8 cellular contexts compared by ENCODE assay signal in genomic region chr2:173075056-173075780, GRCh38. TPM values are rescaled to one million over a fixed set of nuclear protein-coding genes. Genes with fewer than 3 reads are reported as not detected.
DNase-seq lines count a peak whose midpoint lies in the region; ATAC-seq, FAIRE-seq and TF ChIP-seq lines count a peak whose summit lies in the region.

No MANE protein-coding gene starts in this region.

- H3K4me3 Mint-ChIP-seq in activated T-cell treated with anti-CD3 and anti-CD28 coated beads, Interleukin-2, amount 50 U/mL, for 24 hours, result peak overlapping the region; percentile 69
- H3K4me3 Mint-ChIP-seq in stimulated activated effector memory CD8-positive, alpha-beta T cell treated with anti-CD3 and anti-CD28 coated beads, Interleukin-12 subunit alpha, Interleukin-12 subunit beta, amount 100 ng/mL, for 72 hours, result peak overlapping the region; percentile 77

- H3K27ac ChIP-seq in hepatocyte, result peak overlapping the region; percentile 88
- H3K27ac ChIP-seq in kidney (ENCODE audit: low read depth in 2 of 2, low read length in 2 of 2), result peak overlapping the region in 1 of 2 donors; percentile 80

- peaks cover 26% of the 10 kb centered on the region for H3K4me1 Mint-ChIP-seq in activated T-cell treated with anti-CD3 and anti-CD28 coated beads, Interleukin-2, amount 50 U/mL, for 24 hours (ENCODE audit: low read depth)
- peaks cover 21% of the 10 kb centered on the region for H3K4me1 Mint-ChIP-seq in stimulated activated effector memory CD8-positive, alpha-beta T cell treated with anti-CD3 and anti-CD28 coated beads, Interleukin-12 subunit alpha, Interleukin-12 subunit beta, amount 100 ng/mL, for 72 hours

- H3K9ac ChIP-seq in kidney (ENCODE audit: low read length in 2 of 2), result peak overlapping the region in 1 of 2 donors; percentile 47

- 7% methylated on average over 15 of the region's 25 CpGs for WGBS in hepatocyte (ENCODE audit: low lambda C conversion rate, missing lambda C conversion rate)

- no peak for ATAC-seq in stimulated activated effector memory CD8-positive, alpha-beta T cell treated with anti-CD3 and anti-CD28 coated beads, Interleukin-12 subunit alpha, Interleukin-12 subunit beta, amount 100 ng/mL, for 72 hours

- H3K36me3 ChIP-seq in hepatocyte (replicated peaks; ENCODE audit: insufficient read depth, low read depth) (no peaks in the 10 kb centered on the region), kidney (ENCODE audit: control insufficient read depth in 1 of 2, insufficient read depth in 2 of 2, low read length in 2 of 2) (no peaks in the 10 kb centered on the region)

- no peaks in the 10 kb centered on the region for H3K9me2 ChIP-seq in hepatocyte (replicated peaks; ENCODE audit: insufficient read depth)

- peak overlapping the region; percentile 57 for H3K4me3 ChIP-seq in hepatocyte
- H3K4me3 ChIP-seq in kidney (ENCODE audit: low read length in 2 of 2), result peak overlapping the region in 1 of 2 donors; percentile 76

- H3K4me1 ChIP-seq in hepatocyte (ENCODE audit: insufficient read depth) (no peaks in the 10 kb centered on the region), kidney (ENCODE audit: control insufficient read depth in 1 of 2, insufficient read depth in 1 of 2, low read depth in 1 of 2, low read length in 2 of 2) (no peaks in the 10 kb centered on the region)

- H4K20me1 ChIP-seq in hepatocyte (ENCODE audit: insufficient read depth, poor library complexity, severe bottlenecking), result no peaks in the 10 kb centered on the region

- intact Hi-C loops in kidney (cut with DNase I), result no loop called here

- no peaks in the 10 kb centered on the region for H3K9me3 Mint-ChIP-seq in activated T-cell treated with anti-CD3 and anti-CD28 coated beads, Interleukin-2, amount 50 U/mL, for 24 hours
- H3K9me3 Mint-ChIP-seq in stimulated activated effector memory CD8-positive, alpha-beta T cell treated with anti-CD3 and anti-CD28 coated beads, Interleukin-12 subunit alpha, Interleukin-12 subunit beta, amount 100 ng/mL, for 72 hours, result no peaks in the 10 kb centered on the region

- no peak for DNase-seq in activated T-cell treated with anti-CD3 and anti-CD28 coated beads, Interleukin-2, amount 50 U/mL, for 24 hours
- DNase-seq in activated T-cell treated with anti-CD3 and anti-CD28 coated beads, Interleukin-2, amount 50 U/mL, for 1 hour, result no peak
- peak; percentile 31 for DNase-seq in SW480 (ENCODE audit: low spot score)
- DNase-seq in hepatocyte (ENCODE audit: low spot score), result no peak
- DNase-seq in stimulated activated effector memory CD8-positive, alpha-beta T cell treated with anti-CD3 and anti-CD28 coated beads, Interleukin-12 subunit alpha, Interleukin-12 subunit beta, amount 100 ng/mL, for 72 hours (ENCODE audit: low spot score in 2 of 2), result no peak
- DNase-seq in HTR-8/SVneo (ENCODE audit: insufficient read length, low spot score), result no peak
- no peak for DNase-seq in kidney
- no peak for DNase-seq in foreskin melanocyte

- H3K36me3 Mint-ChIP-seq in activated T-cell treated with anti-CD3 and anti-CD28 coated beads, Interleukin-2, amount 50 U/mL, for 24 hours (ENCODE audit: low read depth), result no peaks in the 10 kb centered on the region
- H3K36me3 Mint-ChIP-seq in stimulated activated effector memory CD8-positive, alpha-beta T cell treated with anti-CD3 and anti-CD28 coated beads, Interleukin-12 subunit alpha, Interleukin-12 subunit beta, amount 100 ng/mL, for 72 hours, result no peaks in the 10 kb centered on the region

- TF ChIP-seq CTCF in hepatocyte (IDR thresholded peaks at IDR 0.05; ENCODE audit: poor library complexity) (no peak), kidney (IDR thresholded peaks at IDR 0.05; ENCODE audit: borderline replicate concordance, extremely low read depth, insufficient read depth) (no peak)

- H3K27me3 Mint-ChIP-seq in activated T-cell treated with anti-CD3 and anti-CD28 coated beads, Interleukin-2, amount 50 U/mL, for 24 hours, result peaks cover 65% of the 10 kb centered on the region

- H2AFZ ChIP-seq in hepatocyte, result peak overlapping the region; percentile 88

- peak overlapping the region; percentile 86 for H3K4me2 ChIP-seq in hepatocyte

- no peak for FAIRE-seq in HTR-8/SVneo (lab: Jason Lieb, UNC)
- FAIRE-seq in kidney (lab: Jason Lieb, UNC), result no peak

- peaks cover 37% of the 10 kb centered on the region for H3K79me2 ChIP-seq in hepatocyte

- no peaks in the 10 kb centered on the region for H3K9me3 ChIP-seq in hepatocyte (ENCODE audit: low read depth)
- no peaks in the 10 kb centered on the region for H3K9me3 ChIP-seq in kidney (ENCODE audit: control insufficient read depth in 1 of 2, low read length in 2 of 2)

- H3K27ac Mint-ChIP-seq in activated T-cell treated with anti-CD3 and anti-CD28 coated beads, Interleukin-2, amount 50 U/mL, for 24 hours, result peak overlapping the region; percentile 66
- H3K27ac Mint-ChIP-seq in stimulated activated effector memory CD8-positive, alpha-beta T cell treated with anti-CD3 and anti-CD28 coated beads, Interleukin-12 subunit alpha, Interleukin-12 subunit beta, amount 100 ng/mL, for 72 hours, result peak overlapping the region; percentile 60

- no peaks in the 10 kb centered on the region for H3K27me3 ChIP-seq in hepatocyte

RNA-seq across cellular contexts. Expression of gene MAP3K20, which starts 0.4 kb away (rescaled TPM):
- 23.3 and 24.0 TPM in 2 replicates for total RNA-seq in hepatocyte
- 14.1 and 16.5 TPM in 2 replicates for polyA plus RNA-seq in hepatocyte
- total RNA-seq in kidney, result 25.6 TPM
- polyA plus RNA-seq in kidney (ENCODE audit: insufficient read depth, low read depth, low replicate concordance), result 3.9 TPM
